Comparison of ENCODE assay signal across 8 cellular contexts in genomic region chr13:102798653-102799543, GRCh38. TPM values are rescaled to one million over a fixed set of nuclear protein-coding genes. Genes with fewer than 3 reads are reported as not detected.
DNase-seq lines count a peak whose midpoint lies in the region; ATAC-seq, FAIRE-seq and TF ChIP-seq lines count a peak whose summit lies in the region.

BIVM (plus strand) TSS chr13:102799119; CDS start chr13:102807268, 8,149 bp downstream.
POGLUT2 (minus strand) TSS chr13:102798976; CDS start chr13:102798670, 306 bp downstream.

- ATAC-seq in GM19043 (IDR thresholded peaks at IDR 0.05; ENCODE audit: low read depth, unreplicated experiment): peak; percentile 80
- ATAC-seq in HG03342 (IDR thresholded peaks at IDR 0.05; ENCODE audit: unreplicated experiment): peak; percentile 87
- peak; percentile 92 for ATAC-seq in activated CD4-positive, alpha-beta T cell treated with anti-CD3 and anti-CD28 coated beads for 36 hours

- peak within 1 kb of the TSS; percentile 73 for H3K27ac Mint-ChIP-seq in activated CD4-positive, alpha-beta T cell treated with anti-CD3 and anti-CD28 coated beads for 36 hours

- POLR2A ChIA-PET in activated CD4-positive, alpha-beta T cell treated with anti-CD3 and anti-CD28 coated beads for 36 hours (lab: Charles Lee): no interaction called here

- H3K9me3 Mint-ChIP-seq in activated CD4-positive, alpha-beta T cell treated with anti-CD3 and anti-CD28 coated beads for 36 hours (ENCODE audit: low read depth): no peaks in the 10 kb centered on the region

- CTCF ChIA-PET in activated CD4-positive, alpha-beta T cell treated with anti-CD3 and anti-CD28 coated beads for 36 hours (lab: Charles Lee): interaction anchor here (1.1 to 1.5 kb wide), 4 partner anchors 10 to 25 kb away, joined by 3 to 6 read pairs (median 4); partner anchors contain the start of gene TEX30

- no peaks in the 10 kb centered on the region for H3K9me3 ChIP-seq in kidney (ENCODE audit: control insufficient read depth in 1 of 2, low read length in 2 of 2)

- TF ChIP-seq CTCF in choroid plexus epithelial cell (conservative IDR thresholded peaks at IDR 0.05; ENCODE audit: low read depth, low read length) (no peak), kidney (IDR thresholded peaks at IDR 0.05; ENCODE audit: borderline replicate concordance, extremely low read depth, insufficient read depth) (no peak)

- DNase-seq in AG20443 (ENCODE audit: low spot score) (peak; percentile 97), NCI-H446 treated with DMSO at 0.1 percent for 48 hours (lab: John Stamatoyannopoulos, UW) (peak; percentile 61), choroid plexus epithelial cell (ENCODE audit: low read depth) (peak; percentile 97), kidney (peak; percentile 97)
- peak; percentile 93 for DNase-seq in activated CD4-positive, alpha-beta T cell treated with anti-CD3 and anti-CD28 coated beads for 36 hours
- peak; percentile 67 to 81 (median 76) for DNase-seq in stimulated activated CD4-positive, alpha-beta T cell treated with anti-CD3 and anti-CD28 coated beads, Interleukin-12 subunit alpha, Interleukin-12 subunit beta, amount 100 ng/mL, for 48 hours (ENCODE audit: low read depth in 2 of 3, low spot score in 1 of 3)

- H3K4me3 Mint-ChIP-seq in activated CD4-positive, alpha-beta T cell treated with anti-CD3 and anti-CD28 coated beads for 36 hours: peak within 1 kb of the TSS; percentile 89

- H3K27me3 Mint-ChIP-seq in activated CD4-positive, alpha-beta T cell treated with anti-CD3 and anti-CD28 coated beads for 36 hours: peaks cover 8% of the 10 kb centered on the region

- peak; percentile 54 for FAIRE-seq in kidney (lab: Jason Lieb, UNC)

- intact Hi-C loops in activated CD4-positive, alpha-beta T cell treated with anti-CD3 and anti-CD28 coated beads for 36 hours (cut with DNase I, micrococcal nuclease): loop anchor here in 1 of 2 experiments (1.0 kb wide), 4 partner anchors 20 to 405 kb away; partner anchors contain the start of gene TPP2
- intact Hi-C loops in kidney (cut with DNase I): no loop called here

- no peaks in the 10 kb centered on the region for H3K36me3 ChIP-seq in kidney (ENCODE audit: control insufficient read depth in 1 of 2, insufficient read depth in 2 of 2, low read length in 2 of 2)

- peak within 1 kb of the TSS; percentile 68 to 76 for H3K27ac ChIP-seq in kidney (ENCODE audit: low read depth in 2 of 2, low read length in 2 of 2)

- peak within 1 kb of the TSS; percentile 95 for H3K4me3 ChIP-seq in choroid plexus epithelial cell (ENCODE audit: low read depth, low read length)
- H3K4me3 ChIP-seq in kidney (ENCODE audit: low read length in 2 of 2): peak within 1 kb of the TSS; percentile 81 to 90

- peaks cover 4% of the 10 kb centered on the region for H3K36me3 Mint-ChIP-seq in activated CD4-positive, alpha-beta T cell treated with anti-CD3 and anti-CD28 coated beads for 36 hours (ENCODE audit: low read depth)

- peaks cover 26% of the 10 kb centered on the region for H3K4me1 Mint-ChIP-seq in activated CD4-positive, alpha-beta T cell treated with anti-CD3 and anti-CD28 coated beads for 36 hours

- H3K4me1 ChIP-seq in kidney (ENCODE audit: control insufficient read depth in 1 of 2, insufficient read depth in 1 of 2, low read depth in 1 of 2, low read length in 2 of 2): peaks cover 0 to 12% of the 10 kb centered on the region in 2 donors

- peak within 1 kb of the TSS; percentile 51 to 77 for H3K9ac ChIP-seq in kidney (ENCODE audit: low read length in 2 of 2)

RNA-seq across cellular contexts. Expression of gene BIVM, which starts in this region (rescaled TPM):
- 10 to 100 TPM in 1 of 2 experiments, 1 to 10 TPM in 1; 9.7 to 11.6 TPM for total RNA-seq in activated CD4-positive, alpha-beta T cell treated with anti-CD3 and anti-CD28 coated beads for 36 hours
- 36.6 TPM for total RNA-seq in kidney
- polyA plus RNA-seq in kidney (ENCODE audit: insufficient read depth, low read depth, low replicate concordance): 22.1 TPM

RNA-seq across cellular contexts. Expression of gene POGLUT2, which starts in this region (rescaled TPM):
- total RNA-seq in activated CD4-positive, alpha-beta T cell treated with anti-CD3 and anti-CD28 coated beads for 36 hours: 1 to 10 TPM; 3.3 to 3.7 TPM
- 7.0 TPM for total RNA-seq in kidney
- 4.9 TPM for polyA plus RNA-seq in kidney (ENCODE audit: insufficient read depth, low read depth, low replicate concordance)

Comparison
In these comparisons a context has a peak if more than half of its experiments do, and no peak if none do; other contexts are left out.
1. Peak in every context shown above with its lines: DNase-seq, ATAC-seq, H3K4me3 ChIP-seq and H3K27ac ChIP-seq.